Comparison of ENCODE assay signal across 10 cellular contexts in the genomic region with DNA sequence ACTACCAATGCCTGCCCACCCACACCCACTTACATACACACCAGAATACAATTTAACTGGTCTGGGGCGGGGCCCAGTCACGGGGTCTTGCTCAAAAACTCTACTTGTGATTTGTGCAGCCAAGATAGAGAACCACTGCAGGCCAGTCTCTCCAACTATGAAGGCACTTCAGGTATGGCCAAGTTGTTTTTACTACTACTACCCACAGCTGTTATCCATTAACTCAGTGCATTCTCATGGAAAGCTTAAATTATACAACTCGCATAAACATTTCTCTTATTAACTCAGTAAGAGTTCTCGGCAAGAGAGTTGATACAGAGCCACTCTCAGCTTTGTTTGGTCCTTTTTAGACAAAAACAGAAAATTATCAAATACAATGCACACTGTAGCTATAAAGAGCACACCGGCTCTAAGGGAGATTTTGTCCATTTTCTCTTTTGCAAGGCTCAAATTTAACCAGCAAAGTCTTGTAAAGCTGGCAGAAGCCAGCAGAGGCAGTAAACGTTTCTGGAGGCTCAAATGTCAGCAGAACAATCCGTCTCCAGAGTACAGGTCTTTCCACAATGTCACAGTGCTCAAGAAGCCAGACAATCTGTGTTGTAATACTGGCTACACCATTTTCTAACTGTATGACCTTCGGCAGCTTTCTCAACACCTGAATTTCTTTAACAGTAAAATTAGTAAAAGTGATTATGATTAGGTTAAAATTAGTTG.
DNase-seq lines count a peak whose midpoint lies in the region; TF ChIP-seq lines count a peak whose summit lies in the region.
"Had no signal": no experiment of that assay in that cellular context is flagged by ENCODE, and none has a peak within 500 bp of the region (broad histone marks: within the 10 kb centered on the region; RNA-seq: fewer than 3 reads in every experiment).

No MANE protein-coding gene starts in this region.

- H3K36me3 ChIP-seq in osteoblast (ENCODE audit: insufficient read depth, low read length) = no peaks in the 10 kb centered on the region

- H3K79me2 ChIP-seq in osteoblast (ENCODE audit: insufficient read depth, low read length) = no peaks in the 10 kb centered on the region

- no peak overlapping the region for H3K4me2 ChIP-seq in osteoblast (ENCODE audit: insufficient read depth, low read length)

- H3K9me3 ChIP-seq in osteoblast (ENCODE audit: low read depth, low read length) = no peaks in the 10 kb centered on the region

- no peaks in the 10 kb centered on the region for H3K27me3 ChIP-seq in osteoblast (ENCODE audit: insufficient read depth, low read length)

- H3K4me1 ChIP-seq in osteoblast (ENCODE audit: insufficient read depth, low read length) = peaks cover 15% of the 10 kb centered on the region

- peaks cover 67% of the 10 kb centered on the region for H3K4me1 Mint-ChIP-seq in T-helper 1 cell treated with Interleukin-12 subunit alpha and Interleukin-12 subunit beta and Interleukin-4 antibody, amounts not matched to agents 30 μg/mL and 1 μg/mL, for 36 hours (ENCODE audit: low read depth)

- no peak overlapping the region for H3K27ac ChIP-seq in osteoblast (ENCODE audit: low read depth, low read length)

- H4K20me1 ChIP-seq in osteoblast (ENCODE audit: insufficient read depth, low read length) = no peaks in the 10 kb centered on the region

- H3K4me3 Mint-ChIP-seq in T-helper 1 cell treated with Interleukin-12 subunit alpha and Interleukin-12 subunit beta and Interleukin-4 antibody, amounts not matched to agents 30 μg/mL and 1 μg/mL, for 36 hours = peak overlapping the region; percentile 39
- H3K4me3 Mint-ChIP-seq: activated CD4-positive, alpha-beta T cell treated with anti-CD3 and anti-CD28 coated beads for 36 hours had no signal

- H3K9me3 Mint-ChIP-seq in T-helper 1 cell treated with Interleukin-12 subunit alpha and Interleukin-12 subunit beta and Interleukin-4 antibody, amounts not matched to agents 30 μg/mL and 1 μg/mL, for 36 hours = peaks cover 32% of the 10 kb centered on the region

- TF ChIP-seq CTCF in LNCaP clone FGC (IDR thresholded peaks at IDR 0.05; ENCODE audit: control insufficient read depth, extremely low read depth, insufficient read depth) (no peak), choroid plexus epithelial cell (conservative IDR thresholded peaks at IDR 0.05; ENCODE audit: low read depth, low read length) (peak; percentile 61), osteoblast (IDR thresholded peaks at IDR 0.05; ENCODE audit: extremely low read depth, low read depth, low read length) (peak; percentile 32)

- no peaks in the 10 kb centered on the region for H3K27me3 Mint-ChIP-seq in T-helper 1 cell treated with Interleukin-12 subunit alpha and Interleukin-12 subunit beta and Interleukin-4 antibody, amounts not matched to agents 30 μg/mL and 1 μg/mL, for 36 hours (ENCODE audit: low read depth)

- H3K4me3 ChIP-seq in LNCaP clone FGC (ENCODE audit: low read depth, low read length) (no peak overlapping the region), choroid plexus epithelial cell (ENCODE audit: low read depth, low read length) (no peak overlapping the region), osteoblast (ENCODE audit: insufficient read depth, low read length) (no peak overlapping the region)

- H2AFZ ChIP-seq in osteoblast (ENCODE audit: low read length) = no peak overlapping the region

- peak overlapping the region; percentile 59 for H3K27ac Mint-ChIP-seq in T-helper 1 cell treated with Interleukin-12 subunit alpha and Interleukin-12 subunit beta and Interleukin-4 antibody, amounts not matched to agents 30 μg/mL and 1 μg/mL, for 36 hours
- H3K27ac Mint-ChIP-seq: activated CD4-positive, alpha-beta T cell treated with anti-CD3 and anti-CD28 coated beads for 36 hours had no signal

- H3K36me3 Mint-ChIP-seq in T-helper 1 cell treated with Interleukin-12 subunit alpha and Interleukin-12 subunit beta and Interleukin-4 antibody, amounts not matched to agents 30 μg/mL and 1 μg/mL, for 36 hours (ENCODE audit: low read depth) = peaks cover 31% of the 10 kb centered on the region

- DNase-seq in T-helper 1 cell (no peak), LNCaP clone FGC (ENCODE audit: low read depth) (peak; percentile 22), choroid plexus epithelial cell (ENCODE audit: low read depth) (peak; percentile 70), osteoblast (ENCODE audit: insufficient read length, low spot score, missing footprints) (no peak), DMS53 treated with DMSO at 0.1 percent for 48 hours (lab: John Stamatoyannopoulos, UW; ENCODE audit: unreplicated experiment) (no peak), SW480 (ENCODE audit: low spot score) (no peak)
- no peak for DNase-seq in stimulated activated CD4-positive, alpha-beta T cell treated with anti-CD3 and anti-CD28 coated beads, Interleukin-4, amount 100 ng/mL, for 24 hours
- DNase-seq: activated CD4-positive, alpha-beta T cell treated with anti-CD3 and anti-CD28 coated beads for 36 hours; midbrain had no signal

Comparison
In these comparisons a context has a peak if more than half of its experiments do, and no peak if none do; other contexts are left out.
1. DNase-seq: peak in LNCaP clone FGC (single experiment) and choroid plexus epithelial cell (single experiment); none in T-helper 1 cell (0 of 5), osteoblast (single experiment), DMS53 treated with DMSO at 0.1 percent for 48 hours (single experiment), stimulated activated CD4-positive, alpha-beta T cell treated with anti-CD3 and anti-CD28 coated beads, Interleukin-4, amount 100 ng/mL, for 24 hours (single experiment) and SW480 (single experiment).